Comparison of ENCODE assay signal across 1 cellular context in genomic region chr2:235856151-235856819, GRCh38.
TF ChIP-seq lines count a peak whose summit lies in the region.

No MANE protein-coding gene starts in this region.

TF ChIP-seq in SK-N-SH, 30 proteins besides CTCF, POLR2A, EP300 and RAD21 (continued from another document):
- TF ChIP-seq REST (IDR thresholded peaks at IDR 0.05; ENCODE audit: low read depth, low read length) = no peak
- TF ChIP-seq TCF12 (IDR thresholded peaks at IDR 0.05) = no peak
- TF ChIP-seq EZH2phosphoT487 (IDR thresholded peaks at IDR 0.05; ENCODE audit: borderline replicate concordance, low read depth) = no peak
- no peak for TF ChIP-seq JUND (IDR thresholded peaks at IDR 0.05)
